Comparison of ENCODE assay signal across 27 cellular contexts in the genomic region with DNA sequence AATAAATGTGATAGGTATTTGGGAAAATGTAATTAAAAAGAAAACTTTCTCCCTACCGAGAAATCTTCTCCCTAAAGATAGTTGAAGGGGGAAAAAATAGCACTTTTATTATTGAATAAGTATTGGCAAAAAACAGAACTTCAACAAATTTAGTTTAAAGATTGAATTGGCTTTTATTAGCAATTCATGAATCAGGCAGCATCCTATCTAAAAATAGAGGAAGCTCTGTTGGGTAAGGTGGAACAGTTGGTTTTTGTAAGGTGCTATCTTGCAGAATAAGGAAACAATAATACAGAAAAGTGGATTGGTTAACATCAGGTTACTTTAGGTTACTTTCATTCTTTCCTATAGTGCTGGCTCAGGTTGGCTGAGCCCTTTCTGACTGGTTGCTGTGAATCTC.
DNase-seq lines count a peak whose midpoint lies in the region; TF ChIP-seq lines count a peak whose summit lies in the region.
"Had no signal": no experiment of that assay in that cellular context is flagged by ENCODE, and none has a peak within 500 bp of the region (broad histone marks: within the 10 kb centered on the region; RNA-seq: fewer than 3 reads in every experiment).

No MANE protein-coding gene starts in this region.

- no peak for TF ChIP-seq CTCF in HEK293 (tag by site-specific recombination; IDR thresholded peaks at IDR 0.05)

- H3K4me1 ChIP-seq in HEK293 (ENCODE audit: control insufficient read depth, insufficient read depth, low read length): peaks cover 11% of the 10 kb centered on the region
- H3K4me1 ChIP-seq: A549; BE2C; BLaER1; BLaER1 treated with 17β-estradiol and CSF1 and Interleukin-3, amounts not matched to agents 10 nM and 100 nM; Caco-2 had no signal

- POLR2A ChIA-PET in HEK293 (lab: Yijun Ruan, JAX): no interaction called here

- CTCF ChIA-PET in HEK293 (lab: Yijun Ruan, JAX): no interaction called here

- H3K9me3 ChIP-seq in HEK293 (ENCODE audit: control insufficient read depth, insufficient read depth, low read depth, low read length): no peaks in the 10 kb centered on the region
- H3K9me3 ChIP-seq: A549; BE2C; BLaER1; BLaER1 treated with 17β-estradiol and CSF1 and Interleukin-3, amounts not matched to agents 10 nM and 100 nM; Caco-2 had no signal

- no peak overlapping the region for H3K27ac ChIP-seq in HEK293 (ENCODE audit: extremely low read depth, low read depth, low read length)
- H3K27ac ChIP-seq: 22Rv1; A549; BLaER1; BLaER1 treated with 17β-estradiol and CSF1 and Interleukin-3, amounts not matched to agents 10 nM and 100 nM; C4-2B had no signal

- no peaks in the 10 kb centered on the region for H3K36me3 ChIP-seq in HEK293 (ENCODE audit: control insufficient read depth in 2 of 2, insufficient read depth in 1 of 2, low read length in 2 of 2)
- H3K36me3 ChIP-seq: BE2C; BLaER1; BLaER1 treated with 17β-estradiol and CSF1 and Interleukin-3, amounts not matched to agents 10 nM and 100 nM had no signal

- no peak overlapping the region for H3K4me3 ChIP-seq in HEK293 (ENCODE audit: low read depth, low read length)
- H3K4me3 ChIP-seq: A549; BLaER1; BLaER1 treated with 17β-estradiol and CSF1 and Interleukin-3, amounts not matched to agents 10 nM and 100 nM had no signal

- DNase-seq in kidney glomerular epithelial cell (lab: John Stamatoyannopoulos, UW): no peak
- DNase-seq: 8988T; ACHN; AML-193; BE2C; C1 segment of cervical spinal cord; Caco-2; Calu3; CD4-positive, alpha-beta memory T cell; CD4-positive, alpha-beta T cell; CD4-positive, CD25-positive, alpha-beta regulatory T cell; CD8-positive, alpha-beta memory T cell; CD8-positive, alpha-beta T cell; COR-L47; DMS 273 treated with DMSO at 0.1 percent for 48 hours; DMS153; DMS53; DMS79; DMS79 treated with DMSO at 0.1 percent for 48 hours; DND-41; EL had no signal

TF ChIP-seq in HEK293, 187 proteins besides CTCF, POLR2A, EP300 and RAD21:
- TF ChIP-seq ZNF549 (tag by site-specific recombination; IDR thresholded peaks at IDR 0.05): peak; percentile 100
- TF ChIP-seq ZIC2 (tag by site-specific recombination; IDR thresholded peaks at IDR 0.05): no peak
